Comparison of ENCODE assay signal across 8 cellular contexts in genomic region chr15:34342737-34343575, GRCh38. TPM values are rescaled to one million over a fixed set of nuclear protein-coding genes. Genes with fewer than 3 reads are reported as not detected.
A peak's percentile ranks its signal among the peaks of the same experiment; 100 is the strongest.
DNase-seq lines count a peak whose midpoint lies in the region; TF ChIP-seq lines count a peak whose summit lies in the region.

NOP10 (minus strand) TSS chr15:34343136; CDS start chr15:34343073, 63 bp downstream.
NUTM1 (plus strand) TSS chr15:34343315; CDS start chr15:34343697, 382 bp downstream.

- peak within 1 kb of the TSS; percentile 72 for H3K9ac ChIP-seq in ES-I3 (ENCODE audit: low read depth, low read length)

- H3K4me1 ChIP-seq in ES-I3 (ENCODE audit: insufficient read depth, low read length) = no peaks in the 10 kb centered on the region; the same call in 1 of the 2 replicates
- peaks cover 15 to 39% (median 30%) of the 10 kb centered on the region in 4 donors for H3K4me1 ChIP-seq in stomach

- WGBS in stomach, 5 donors = 2 to 3% (median 2%) methylated on average over 38 of the region's 38 CpGs

- peak within 1 kb of the TSS; percentile 80 for H3K4me3 ChIP-seq in fibroblast of villous mesenchyme (ENCODE audit: low read depth, low read length)
- peak within 1 kb of the TSS; percentile 60 to 66 (median 64) for H3K4me3 ChIP-seq in stomach

- H3K4me3 Mint-ChIP-seq in neural crest cell = peak within 1 kb of the TSS; percentile 12

- H3K27me3 Mint-ChIP-seq in neural crest cell (ENCODE audit: low read depth) = peaks cover 5% of the 10 kb centered on the region

- POLR2A ChIA-PET in RWPE1 (lab: Yijun Ruan, JAX; ENCODE audit: low non-redundant PET) = interaction anchor here (0.7 to 1.0 kb wide), 3 partner anchors 111 to 241 kb away, joined by 3 to 7 read pairs (median 4); partner anchors contain the start of genes GOLGA8B and PGBD4

- H3K36me3 ChIP-seq in ES-I3 (ENCODE audit: insufficient read depth, low read length) (peaks cover 5% of the 10 kb centered on the region; the same call in 1 of the 2 replicates), stomach (peaks cover 0 to 21% (median 19%) of the 10 kb centered on the region in 4 donors)

- peaks cover 12% of the 10 kb centered on the region for H3K36me3 Mint-ChIP-seq in neural crest cell (ENCODE audit: low read depth)

- peak within 1 kb of the TSS; percentile 93 for H3K27ac Mint-ChIP-seq in neural crest cell (ENCODE audit: unreplicated experiment)

- intact Hi-C loops in stomach (cut with DNase I; ENCODE audit: low total_unique reads) = loop anchor here (10.0 kb wide), 1 partner anchor 242 kb away; the partner anchor contains the start of gene GOLGA8B

- H3K27ac ChIP-seq in RWPE1 = peak within 1 kb of the TSS; percentile 88
- H3K27ac ChIP-seq in stomach = peak within 1 kb of the TSS; percentile 77 to 95 (median 90)

- TF ChIP-seq CTCF in RWPE1 (conservative IDR thresholded peaks at IDR 0.05; ENCODE audit: low read depth) (peak; percentile 98), fibroblast of villous mesenchyme (IDR thresholded peaks at IDR 0.05; ENCODE audit: insufficient read depth, low read depth, low read length) (peak; percentile 83), neural crest cell (conservative IDR thresholded peaks at IDR 0.05) (peak; percentile 99), stomach (IDR thresholded peaks at IDR 0.05) (peak in 6 of 7 experiments; percentile 64 to 96 (median 92))

- no peaks in the 10 kb centered on the region for H3K9me3 ChIP-seq in ES-I3 (ENCODE audit: control insufficient read depth, insufficient read depth, low read length)
- H3K9me3 ChIP-seq in stomach = no peaks in the 10 kb centered on the region

- no peak for TF ChIP-seq EP300 in stomach (IDR thresholded peaks at IDR 0.05)

- no peaks in the 10 kb centered on the region for H3K9me3 Mint-ChIP-seq in neural crest cell

- peak in 1 of 4 donors; percentile 69 for TF ChIP-seq POLR2A in stomach (IDR thresholded peaks at IDR 0.05)

- CTCF ChIA-PET in RWPE1 (lab: Yijun Ruan, JAX) = interaction anchor here (0.6 to 2.3 kb wide), 6 partner anchors 13 to 458 kb away, joined by 3 to 22 read pairs (median 4); partner anchors contain the start of gene LPCAT4

- DNase-seq in H4 (ENCODE audit: low spot score) (peak; percentile 90), LoVo (ENCODE audit: low spot score) (peak; percentile 92), RWPE1 (ENCODE audit: low spot score) (peak; percentile 80), fibroblast of villous mesenchyme (ENCODE audit: low read depth) (peak; percentile 94), neural crest cell (ENCODE audit: low read depth, low spot score) (peak; percentile 94), stomach (peak; percentile 88)
- peak; percentile 89 for DNase-seq in activated T-helper 9 cell treated with anti-CD3 and anti-CD28 coated beads, Interleukin-2, amount 50 U/mL, for 16 hours (ENCODE audit: low read depth)

- peaks cover 19% of the 10 kb centered on the region for H3K4me1 Mint-ChIP-seq in neural crest cell

- H3K27me3 ChIP-seq in stomach = no peaks in the 10 kb centered on the region

RNA-seq across cellular contexts. Expression of gene NOP10, which starts in this region (rescaled TPM):
- 367 and 416 TPM in 2 replicates for total RNA-seq in H4 (2014; rRNA removed; shearing (Covaris generic))
- 190 and 201 TPM in 2 replicates for total RNA-seq in fibroblast of villous mesenchyme
- 181 and 191 TPM in 2 replicates for total RNA-seq in neural crest cell
- 100 to 1,000 TPM in 3 of 5 donors, 10 to 100 TPM in 1, 1 to 10 TPM in 1; 2.9 to 388 (median 118) TPM for total RNA-seq in stomach
- 100 to 1,000 TPM; 268 to 327 (median 313) TPM for polyA plus RNA-seq in stomach

RNA-seq across cellular contexts. Expression of gene NUTM1, which starts in this region (rescaled TPM):
- not detected in 2 replicates for total RNA-seq in H4 (2014; rRNA removed; shearing (Covaris generic))
- total RNA-seq in fibroblast of villous mesenchyme (not detected in 2 replicates), neural crest cell (not detected in 2 replicates), stomach (not detected)
- polyA plus RNA-seq in stomach = under 1 TPM in 1 of 3 donors, not detected in 2; 0.15 TPM

Comparison
In these comparisons a context has a peak if more than half of its experiments do, and no peak if none do; other contexts are left out.
1. Peak in every context shown above with its lines: DNase-seq, H3K4me3 ChIP-seq and H3K27ac ChIP-seq.